8 cellular contexts compared by ENCODE assay signal in genomic region chr16:67892375-67892774, GRCh38. TPM values are rescaled to one million over a fixed set of nuclear protein-coding genes. Genes with fewer than 3 reads are reported as not detected.
DNase-seq lines count a peak whose midpoint lies in the region; ATAC-seq and TF ChIP-seq lines count a peak whose summit lies in the region.

No MANE protein-coding gene starts in this region.

- H3K27ac ChIP-seq in temporal lobe (ENCODE audit: low read depth, low read length): peak overlapping the region; percentile 25

- peak overlapping the region; percentile 37 for H3K4me3 ChIP-seq in kidney epithelial cell (ENCODE audit: low read depth, low read length)

- peaks cover 2% of the 10 kb centered on the region for H3K36me3 Mint-ChIP-seq in activated CD4-positive, alpha-beta T cell treated with anti-CD3 and anti-CD28 coated beads, Interleukin-2, amount 10 ng/mL, durations not matched to agents 24 days and 14 days (ENCODE audit: low read depth)
- H3K36me3 Mint-ChIP-seq in activated naive CD8-positive, alpha-beta T cell treated with anti-CD3 and anti-CD28 coated beads for 36 hours: no peaks in the 10 kb centered on the region

- no peaks in the 10 kb centered on the region for H3K9me3 Mint-ChIP-seq in activated CD4-positive, alpha-beta T cell treated with anti-CD3 and anti-CD28 coated beads, Interleukin-2, amount 10 ng/mL, durations not matched to agents 24 days and 14 days
- no peaks in the 10 kb centered on the region for H3K9me3 Mint-ChIP-seq in activated naive CD8-positive, alpha-beta T cell treated with anti-CD3 and anti-CD28 coated beads for 36 hours

- H3K4me3 Mint-ChIP-seq in activated CD4-positive, alpha-beta T cell treated with anti-CD3 and anti-CD28 coated beads, Interleukin-2, amount 10 ng/mL, durations not matched to agents 24 days and 14 days: peak overlapping the region; percentile 97
- H3K4me3 Mint-ChIP-seq in activated naive CD8-positive, alpha-beta T cell treated with anti-CD3 and anti-CD28 coated beads for 36 hours: peak overlapping the region; percentile 81

- H3K27me3 ChIP-seq in kidney epithelial cell (ENCODE audit: control insufficient read depth, insufficient read depth, low read length): no peaks in the 10 kb centered on the region

- intact Hi-C loops in activated CD4-positive, alpha-beta T cell treated with anti-CD3 and anti-CD28 coated beads, Interleukin-2, amount 10 ng/mL, durations not matched to agents 24 days and 14 days (cut with micrococcal nuclease): loop anchor here (2.0 to 5.0 kb wide), 2 partner anchors 20 to 150 kb away; partner anchors contain the start of gene EDC4

- peaks cover 22% of the 10 kb centered on the region for H3K4me1 Mint-ChIP-seq in activated CD4-positive, alpha-beta T cell treated with anti-CD3 and anti-CD28 coated beads, Interleukin-2, amount 10 ng/mL, durations not matched to agents 24 days and 14 days
- H3K4me1 Mint-ChIP-seq in activated naive CD8-positive, alpha-beta T cell treated with anti-CD3 and anti-CD28 coated beads for 36 hours: peaks cover 19% of the 10 kb centered on the region

- peak overlapping the region; percentile 87 for H3K27ac Mint-ChIP-seq in activated CD4-positive, alpha-beta T cell treated with anti-CD3 and anti-CD28 coated beads, Interleukin-2, amount 10 ng/mL, durations not matched to agents 24 days and 14 days
- H3K27ac Mint-ChIP-seq in activated naive CD8-positive, alpha-beta T cell treated with anti-CD3 and anti-CD28 coated beads for 36 hours: peak overlapping the region; percentile 46

- ATAC-seq in GM18517 (IDR thresholded peaks at IDR 0.05; ENCODE audit: unreplicated experiment) (no peak), GM21825 (IDR thresholded peaks at IDR 0.05; ENCODE audit: unreplicated experiment) (no peak)

- DNase-seq in activated CD4-positive, alpha-beta T cell treated with anti-CD3 and anti-CD28 coated beads, Interleukin-2, amount 10 ng/mL, durations not matched to agents 24 days and 14 days: no peak
- DNase-seq in activated CD4-positive, alpha-beta T cell treated with anti-CD3 and anti-CD28 coated beads, Interleukin-2, amount 50 U/mL, for 48 hours: no peak
- no peak for DNase-seq in activated naive CD8-positive, alpha-beta T cell treated with anti-CD3 and anti-CD28 coated beads for 36 hours
- DNase-seq in kidney epithelial cell (ENCODE audit: low read depth) (no peak), NCI-H345 (lab: John Stamatoyannopoulos, UW) (no peak)

- H3K36me3 ChIP-seq in kidney epithelial cell (ENCODE audit: control insufficient read depth, insufficient read depth, low read length): no peaks in the 10 kb centered on the region

- no peaks in the 10 kb centered on the region for H3K27me3 Mint-ChIP-seq in activated CD4-positive, alpha-beta T cell treated with anti-CD3 and anti-CD28 coated beads, Interleukin-2, amount 10 ng/mL, durations not matched to agents 24 days and 14 days
- no peaks in the 10 kb centered on the region for H3K27me3 Mint-ChIP-seq in activated naive CD8-positive, alpha-beta T cell treated with anti-CD3 and anti-CD28 coated beads for 36 hours

- no peak for TF ChIP-seq CTCF in kidney epithelial cell (IDR thresholded peaks at IDR 0.05; ENCODE audit: insufficient read depth, low read length, poor library complexity, severe bottlenecking)

RNA-seq across cellular contexts. Expression of gene PSKH1, which starts 0.7 kb away (rescaled TPM):
- total RNA-seq in activated CD4-positive, alpha-beta T cell treated with anti-CD3 and anti-CD28 coated beads, Interleukin-2, amount 10 ng/mL, durations not matched to agents 24 days and 14 days: 14.4 and 16.3 TPM in 2 replicates
- total RNA-seq in activated naive CD8-positive, alpha-beta T cell treated with anti-CD3 and anti-CD28 coated beads for 36 hours: 10 to 100 TPM in 1 of 2 experiments, 1 to 10 TPM in 1; 9.9 to 10.6 TPM
- total RNA-seq in kidney epithelial cell: 20.9 and 21.6 TPM in 2 replicates
- total RNA-seq in temporal lobe: 5.9 TPM

RNA-seq across cellular contexts. Expression of gene NRN1L, which starts 7.7 kb away (rescaled TPM):
- 0.63 TPM in 1 of 2 replicates, not detected in the other for total RNA-seq in activated CD4-positive, alpha-beta T cell treated with anti-CD3 and anti-CD28 coated beads, Interleukin-2, amount 10 ng/mL, durations not matched to agents 24 days and 14 days
- not detected for total RNA-seq in activated naive CD8-positive, alpha-beta T cell treated with anti-CD3 and anti-CD28 coated beads for 36 hours
- total RNA-seq in kidney epithelial cell: 1.1 and 2.9 TPM in 2 replicates
- total RNA-seq in temporal lobe: not detected

RNA-seq across cellular contexts. Expression of gene EDC4, which starts 19.5 kb away (rescaled TPM):
- 112 and 122 TPM in 2 replicates for total RNA-seq in activated CD4-positive, alpha-beta T cell treated with anti-CD3 and anti-CD28 coated beads, Interleukin-2, amount 10 ng/mL, durations not matched to agents 24 days and 14 days
- 100 to 1,000 TPM in 1 of 2 experiments, 10 to 100 TPM in 1; 99.6 to 102 TPM for total RNA-seq in activated naive CD8-positive, alpha-beta T cell treated with anti-CD3 and anti-CD28 coated beads for 36 hours
- 48.4 and 60.5 TPM in 2 replicates for total RNA-seq in kidney epithelial cell
- total RNA-seq in temporal lobe: 51.9 TPM

RNA-seq across cellular contexts. Expression of gene CTRL, which starts 39.3 kb away (rescaled TPM):
- total RNA-seq in activated CD4-positive, alpha-beta T cell treated with anti-CD3 and anti-CD28 coated beads, Interleukin-2, amount 10 ng/mL, durations not matched to agents 24 days and 14 days: 6.0 and 6.5 TPM in 2 replicates
- total RNA-seq in activated naive CD8-positive, alpha-beta T cell treated with anti-CD3 and anti-CD28 coated beads for 36 hours: 1 to 10 TPM; 6.2 to 6.8 TPM
- total RNA-seq in kidney epithelial cell (5.5 TPM in 1 of 2 replicates, not detected in the other), temporal lobe (3.4 TPM)

RNA-seq across cellular contexts. Expression of gene PSMB10, which starts 44.3 kb away (rescaled TPM):
- 211 and 214 TPM in 2 replicates for total RNA-seq in activated CD4-positive, alpha-beta T cell treated with anti-CD3 and anti-CD28 coated beads, Interleukin-2, amount 10 ng/mL, durations not matched to agents 24 days and 14 days
- total RNA-seq in activated naive CD8-positive, alpha-beta T cell treated with anti-CD3 and anti-CD28 coated beads for 36 hours: 100 to 1,000 TPM; 220 to 235 TPM
- total RNA-seq in kidney epithelial cell: 33.9 and 36.6 TPM in 2 replicates
- 11.3 TPM for total RNA-seq in temporal lobe
